23 cellular contexts compared by ENCODE assay signal in genomic region chr14:71541973-71542730, GRCh38.
A peak's percentile ranks its signal among the peaks of the same experiment; 100 is the strongest.
DNase-seq lines count a peak whose midpoint lies in the region; ATAC-seq, FAIRE-seq and TF ChIP-seq lines count a peak whose summit lies in the region.
"Had no signal": no experiment of that assay in that cellular context is flagged by ENCODE, and none has a peak within 500 bp of the region (broad histone marks: within the 10 kb centered on the region; RNA-seq: fewer than 3 reads in every experiment).

No MANE protein-coding gene starts in this region.

- peak overlapping the region; percentile 63 for H3K27ac Mint-ChIP-seq in T-helper 17 cell
- H3K27ac Mint-ChIP-seq in immature natural killer cell = peak overlapping the region in 4 of 6 donors; percentile 20 to 86 (median 54)
- no peak overlapping the region for H3K27ac Mint-ChIP-seq in WTC11
- H3K27ac Mint-ChIP-seq: neural progenitor cell had no signal

- H3K4me3 ChIP-seq in BLaER1 = no peak overlapping the region
- H3K4me3 ChIP-seq: neural progenitor cell, smooth muscle cell, suprapubic skin had no signal

- H3K36me3 Mint-ChIP-seq in T-helper 17 cell (ENCODE audit: low read depth) = peaks cover 2% of the 10 kb centered on the region
- H3K36me3 Mint-ChIP-seq in immature natural killer cell = no peaks in the 10 kb centered on the region
- no peaks in the 10 kb centered on the region for H3K36me3 Mint-ChIP-seq in WTC11
- H3K36me3 Mint-ChIP-seq: neural progenitor cell had no signal

- TF ChIP-seq CTCF in WTC11 (IDR thresholded peaks at IDR 0.05) = no peak

- H3K36me3 ChIP-seq in BLaER1 = no peaks in the 10 kb centered on the region
- H3K36me3 ChIP-seq: neural progenitor cell, suprapubic skin had no signal

- H4K20me1 ChIP-seq in BLaER1 = no peaks in the 10 kb centered on the region

- no peak for ATAC-seq in T-helper 17 cell
- no peak for ATAC-seq in GM18858 (IDR thresholded peaks at IDR 0.05; ENCODE audit: unreplicated experiment)
- ATAC-seq in WTC11 = no peak
- ATAC-seq: left colon, Right ventricle myocardium inferior had no signal

- no peak for TF ChIP-seq POLR2A in GM12892 (IDR thresholded peaks at IDR 0.05; ENCODE audit: low read depth, low read length)

- H3K27me3 Mint-ChIP-seq in T-helper 17 cell (no peaks in the 10 kb centered on the region), immature natural killer cell (ENCODE audit: low read depth in 3 of 3) (no peaks in the 10 kb centered on the region), WTC11 (ENCODE audit: low read depth) (no peaks in the 10 kb centered on the region)

- no peak overlapping the region for H3K9ac ChIP-seq in BLaER1
- H3K9ac ChIP-seq: neural progenitor cell had no signal

- H3K4me1 Mint-ChIP-seq in T-helper 17 cell = peaks cover 17% of the 10 kb centered on the region
- peaks cover 4 to 14% of the 10 kb centered on the region in 2 donors for H3K4me1 Mint-ChIP-seq in immature natural killer cell
- H3K4me1 Mint-ChIP-seq in WTC11 = peaks cover 33% of the 10 kb centered on the region

- no peak overlapping the region for H3K27ac ChIP-seq in BLaER1
- no peak overlapping the region for H3K27ac ChIP-seq in substantia nigra (ENCODE audit: low read depth, low read length, poor library complexity, severe bottlenecking)
- H3K27ac ChIP-seq: suprapubic skin had no signal

- H3K27me3 ChIP-seq in BLaER1 = no peaks in the 10 kb centered on the region
- H3K27me3 ChIP-seq: neural progenitor cell, suprapubic skin had no signal

- POLR2A ChIA-PET in WTC11 (lab: Charles Lee) = no interaction called here

- H3K4me1 ChIP-seq in BLaER1 = peaks cover 36% of the 10 kb centered on the region
- H3K4me1 ChIP-seq: neural progenitor cell had no signal

- peak; percentile 46 for FAIRE-seq in GM12892 (lab: Jason Lieb, UNC)

- H3K4me2 ChIP-seq in BLaER1 = peak overlapping the region; percentile 85
- H3K4me2 ChIP-seq: neural progenitor cell had no signal

- no peaks in the 10 kb centered on the region for H3K9me3 Mint-ChIP-seq in immature natural killer cell
- no peaks in the 10 kb centered on the region for H3K9me3 Mint-ChIP-seq in WTC11
- H3K9me3 Mint-ChIP-seq: neural progenitor cell; T-helper 1 cell treated with Interleukin-12 subunit alpha and Interleukin-12 subunit beta and Interleukin-4 antibody, amounts not matched to agents 30 μg/mL and 1 μg/mL, for 36 hours had no signal

- H3K9me3 ChIP-seq in BLaER1 (no peaks in the 10 kb centered on the region), T-helper 17 cell (ENCODE audit: control insufficient read depth, low read length, poor library complexity, severe bottlenecking) (no peaks in the 10 kb centered on the region)
- H3K9me3 ChIP-seq: Caco-2, suprapubic skin had no signal

- peak overlapping the region; percentile 5 for H3K4me3 Mint-ChIP-seq in T-helper 17 cell
- H3K4me3 Mint-ChIP-seq in immature natural killer cell = peak overlapping the region in 1 of 5 donors; percentile 57
- H3K4me3 Mint-ChIP-seq in WTC11 = no peak overlapping the region
- H3K4me3 Mint-ChIP-seq: neural progenitor cell; T-helper 1 cell treated with Interleukin-12 subunit alpha and Interleukin-12 subunit beta and Interleukin-4 antibody, amounts not matched to agents 30 μg/mL and 1 μg/mL, for 36 hours had no signal

- DNase-seq in GM12892 (ENCODE audit: insufficient read length) (no peak), T-helper 17 cell (no peak), immature natural killer cell (no peak), iPS-NIHi7 (ENCODE audit: extremely low spot score) (no peak), substantia nigra (lab: John Stamatoyannopoulos, UW) (no peak), WTC11 (ENCODE audit: low spot score) (no peak)
- DNase-seq: activated CD4-positive, CD25-positive, alpha-beta regulatory T cell treated with anti-CD3 and anti-CD28 coated beads, Interleukin-2, amount 50 U/mL, for 72 hours; activated effector memory CD4-positive, alpha-beta T cell treated with Interleukin-2 at 50 U/mL for 16 hours; central memory CD4-positive, alpha-beta T cell; effector CD8-positive, alpha-beta T cell; EL; left colon; midbrain; NCI-H1105 treated with DMSO at 0.1 percent for 48 hours; NCI-H510A treated with DMSO at 0.1 percent for 48 hours had no signal

- CTCF ChIA-PET in WTC11 (lab: Charles Lee) = no interaction called here

TF ChIP-seq in WTC11, 78 proteins besides CTCF, POLR2A, EP300 and RAD21:
- TF ChIP-seq IRF2 (CRISPR knock-in tag; IDR thresholded peaks at IDR 0.05; ENCODE audit: borderline replicate concordance, low read depth) (no peak), NFYB (CRISPR knock-in tag; conservative IDR thresholded peaks at IDR 0.05; ENCODE audit: low read depth) (no peak), ZNF219 (CRISPR knock-in tag; IDR thresholded peaks at IDR 0.05; ENCODE audit: borderline replicate concordance) (no peak), HMGXB4 (CRISPR knock-in tag; IDR thresholded peaks at IDR 0.05) (no peak), ELF4 (CRISPR knock-in tag; IDR thresholded peaks at IDR 0.05; ENCODE audit: low read depth) (no peak), CREM (CRISPR knock-in tag; IDR thresholded peaks at IDR 0.05) (no peak), GABPB1 (CRISPR knock-in tag; IDR thresholded peaks at IDR 0.05) (no peak), USF2 (CRISPR knock-in tag; IDR thresholded peaks at IDR 0.05) (no peak)
- TF ChIP-seq, protein P1, sequence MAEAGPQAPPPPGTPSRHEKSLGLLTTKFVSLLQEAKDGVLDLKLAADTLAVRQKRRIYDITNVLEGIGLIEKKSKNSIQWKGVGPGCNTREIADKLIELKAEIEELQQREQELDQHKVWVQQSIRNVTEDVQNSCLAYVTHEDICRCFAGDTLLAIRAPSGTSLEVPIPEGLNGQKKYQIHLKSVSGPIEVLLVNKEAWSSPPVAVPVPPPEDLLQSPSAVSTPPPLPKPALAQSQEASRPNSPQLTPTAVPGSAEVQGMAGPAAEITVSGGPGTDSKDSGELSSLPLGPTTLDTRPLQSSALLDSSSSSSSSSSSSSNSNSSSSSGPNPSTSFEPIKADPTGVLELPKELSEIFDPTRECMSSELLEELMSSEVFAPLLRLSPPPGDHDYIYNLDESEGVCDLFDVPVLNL (CRISPR knock-in tag; IDR thresholded peaks at IDR 0.05; ENCODE audit: borderline replicate concordance, low read depth) = no peak
TF ChIP-seq in WTC11: peak in this region for 0.
